1 cellular context compared by ENCODE assay signal in genomic region chr9:91898451-91899433, GRCh38.
A peak's percentile ranks its signal among the peaks of the same experiment; 100 is the strongest.
TF ChIP-seq lines count a peak whose summit lies in the region.

No MANE protein-coding gene starts in this region.

TF ChIP-seq in HEK293, 187 proteins besides CTCF, POLR2A, EP300 and RAD21 (continued from another document and continues in another):
- TF ChIP-seq, protein P1, sequence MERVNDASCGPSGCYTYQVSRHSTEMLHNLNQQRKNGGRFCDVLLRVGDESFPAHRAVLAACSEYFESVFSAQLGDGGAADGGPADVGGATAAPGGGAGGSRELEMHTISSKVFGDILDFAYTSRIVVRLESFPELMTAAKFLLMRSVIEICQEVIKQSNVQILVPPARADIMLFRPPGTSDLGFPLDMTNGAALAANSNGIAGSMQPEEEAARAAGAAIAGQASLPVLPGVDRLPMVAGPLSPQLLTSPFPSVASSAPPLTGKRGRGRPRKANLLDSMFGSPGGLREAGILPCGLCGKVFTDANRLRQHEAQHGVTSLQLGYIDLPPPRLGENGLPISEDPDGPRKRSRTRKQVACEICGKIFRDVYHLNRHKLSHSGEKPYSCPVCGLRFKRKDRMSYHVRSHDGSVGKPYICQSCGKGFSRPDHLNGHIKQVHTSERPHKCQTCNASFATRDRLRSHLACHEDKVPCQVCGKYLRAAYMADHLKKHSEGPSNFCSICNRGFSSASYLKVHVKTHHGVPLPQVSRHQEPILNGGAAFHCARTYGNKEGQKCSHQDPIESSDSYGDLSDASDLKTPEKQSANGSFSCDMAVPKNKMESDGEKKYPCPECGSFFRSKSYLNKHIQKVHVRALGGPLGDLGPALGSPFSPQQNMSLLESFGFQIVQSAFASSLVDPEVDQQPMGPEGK (tag by site-specific recombination; IDR thresholded peaks at IDR 0.05): no peak
- TF ChIP-seq ZNF514 (tag by site-specific recombination; IDR thresholded peaks at IDR 0.05) (no peak), ZNF623 (tag by site-specific recombination; IDR thresholded peaks at IDR 0.05) (no peak), ZNF433 (tag by site-specific recombination; IDR thresholded peaks at IDR 0.05; ENCODE audit: low read depth) (no peak), ZNF2 (tag by site-specific recombination; IDR thresholded peaks at IDR 0.05) (no peak), ZNF239 (tag by site-specific recombination; IDR thresholded peaks at IDR 0.05) (no peak), ZNF621 (tag by site-specific recombination; IDR thresholded peaks at IDR 0.05) (no peak), ATF2 (tag by site-specific recombination; IDR thresholded peaks at IDR 0.05; ENCODE audit: low read depth) (no peak), RBAK (tag by site-specific recombination; IDR thresholded peaks at IDR 0.05) (no peak), SP7 (tag by site-specific recombination; IDR thresholded peaks at IDR 0.05) (0 out of 2 replicates have a peak, but pooled peaks have one; percentile 29), ZSCAN5A (tag by site-specific recombination; IDR thresholded peaks at IDR 0.05) (no peak), FEZF1 (tag by site-specific recombination; IDR thresholded peaks at IDR 0.05) (peak; percentile 95), ZNF518A (tag by site-specific recombination; conservative IDR thresholded peaks at IDR 0.05; ENCODE audit: low read depth) (no peak), KLF16 (tag by site-specific recombination; IDR thresholded peaks at IDR 0.05) (peak; percentile 39; the same call in 1 of the 2 replicates), ZNF391 (tag by site-specific recombination; IDR thresholded peaks at IDR 0.05; ENCODE audit: borderline replicate concordance, low read depth) (no peak), ZNF292 (tag by site-specific recombination; IDR thresholded peaks at IDR 0.05; ENCODE audit: borderline replicate concordance, low read depth) (no peak), GLIS2 (tag by site-specific recombination; IDR thresholded peaks at IDR 0.05) (peak; percentile 23; the same call in 1 of the 2 replicates), ZNF248 (tag by site-specific recombination; IDR thresholded peaks at IDR 0.05) (no peak), KLF17 (tag by site-specific recombination; IDR thresholded peaks at IDR 0.05) (no peak), ZNF654 (tag by site-specific recombination; IDR thresholded peaks at IDR 0.05; ENCODE audit: low read depth) (no peak), IKZF3 (tag by site-specific recombination; IDR thresholded peaks at IDR 0.05) (no peak), ZNF19 (tag by site-specific recombination; IDR thresholded peaks at IDR 0.05; ENCODE audit: low read depth) (no peak), ZNF146 (tag by site-specific recombination; IDR thresholded peaks at IDR 0.05) (no peak), GLIS1 (tag by site-specific recombination; IDR thresholded peaks at IDR 0.05) (peak; percentile 27; the same call in 1 of the 2 replicates), SCRT2 (tag by site-specific recombination; IDR thresholded peaks at IDR 0.05) (0 out of 2 replicates have a peak, but pooled peaks have one; percentile 21), ZSCAN16 (tag by site-specific recombination; IDR thresholded peaks at IDR 0.05) (no peak), ZBTB26 (tag by site-specific recombination; optimal IDR thresholded peaks at IDR 0.05) (no peak), ZNF366 (tag by site-specific recombination; conservative IDR thresholded peaks at IDR 0.05) (no peak), ZSCAN30 (tag by site-specific recombination; IDR thresholded peaks at IDR 0.05) (0 out of 2 replicates have a peak, but pooled peaks have one; percentile 24), SP3 (tag by site-specific recombination; IDR thresholded peaks at IDR 0.05) (no peak), ZBTB8A (tag by site-specific recombination; IDR thresholded peaks at IDR 0.05) (no peak), ZNF704 (tag by site-specific recombination; IDR thresholded peaks at IDR 0.05) (no peak), ZNF510 (tag by site-specific recombination; IDR thresholded peaks at IDR 0.05; ENCODE audit: insufficient replicate concordance) (no peak)
- TF ChIP-seq, protein P2, sequence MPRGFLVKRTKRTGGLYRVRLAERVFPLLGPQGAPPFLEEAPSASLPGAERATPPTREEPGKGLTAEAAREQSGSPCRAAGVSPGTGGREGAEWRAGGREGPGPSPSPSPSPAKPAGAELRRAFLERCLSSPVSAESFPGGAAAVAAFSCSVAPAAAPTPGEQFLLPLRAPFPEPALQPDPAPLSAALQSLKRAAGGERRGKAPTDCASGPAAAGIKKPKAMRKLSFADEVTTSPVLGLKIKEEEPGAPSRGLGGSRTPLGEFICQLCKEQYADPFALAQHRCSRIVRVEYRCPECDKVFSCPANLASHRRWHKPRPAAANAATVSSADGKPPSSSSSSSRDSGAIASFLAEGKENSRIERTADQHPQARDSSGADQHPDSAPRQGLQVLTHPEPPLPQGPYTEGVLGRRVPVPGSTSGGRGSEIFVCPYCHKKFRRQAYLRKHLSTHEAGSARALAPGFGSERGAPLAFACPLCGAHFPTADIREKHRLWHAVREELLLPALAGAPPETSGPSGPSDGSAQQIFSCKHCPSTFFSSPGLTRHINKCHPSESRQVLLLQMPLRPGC (tag by site-specific recombination; IDR thresholded peaks at IDR 0.05): no peak
- TF ChIP-seq, protein P3, sequence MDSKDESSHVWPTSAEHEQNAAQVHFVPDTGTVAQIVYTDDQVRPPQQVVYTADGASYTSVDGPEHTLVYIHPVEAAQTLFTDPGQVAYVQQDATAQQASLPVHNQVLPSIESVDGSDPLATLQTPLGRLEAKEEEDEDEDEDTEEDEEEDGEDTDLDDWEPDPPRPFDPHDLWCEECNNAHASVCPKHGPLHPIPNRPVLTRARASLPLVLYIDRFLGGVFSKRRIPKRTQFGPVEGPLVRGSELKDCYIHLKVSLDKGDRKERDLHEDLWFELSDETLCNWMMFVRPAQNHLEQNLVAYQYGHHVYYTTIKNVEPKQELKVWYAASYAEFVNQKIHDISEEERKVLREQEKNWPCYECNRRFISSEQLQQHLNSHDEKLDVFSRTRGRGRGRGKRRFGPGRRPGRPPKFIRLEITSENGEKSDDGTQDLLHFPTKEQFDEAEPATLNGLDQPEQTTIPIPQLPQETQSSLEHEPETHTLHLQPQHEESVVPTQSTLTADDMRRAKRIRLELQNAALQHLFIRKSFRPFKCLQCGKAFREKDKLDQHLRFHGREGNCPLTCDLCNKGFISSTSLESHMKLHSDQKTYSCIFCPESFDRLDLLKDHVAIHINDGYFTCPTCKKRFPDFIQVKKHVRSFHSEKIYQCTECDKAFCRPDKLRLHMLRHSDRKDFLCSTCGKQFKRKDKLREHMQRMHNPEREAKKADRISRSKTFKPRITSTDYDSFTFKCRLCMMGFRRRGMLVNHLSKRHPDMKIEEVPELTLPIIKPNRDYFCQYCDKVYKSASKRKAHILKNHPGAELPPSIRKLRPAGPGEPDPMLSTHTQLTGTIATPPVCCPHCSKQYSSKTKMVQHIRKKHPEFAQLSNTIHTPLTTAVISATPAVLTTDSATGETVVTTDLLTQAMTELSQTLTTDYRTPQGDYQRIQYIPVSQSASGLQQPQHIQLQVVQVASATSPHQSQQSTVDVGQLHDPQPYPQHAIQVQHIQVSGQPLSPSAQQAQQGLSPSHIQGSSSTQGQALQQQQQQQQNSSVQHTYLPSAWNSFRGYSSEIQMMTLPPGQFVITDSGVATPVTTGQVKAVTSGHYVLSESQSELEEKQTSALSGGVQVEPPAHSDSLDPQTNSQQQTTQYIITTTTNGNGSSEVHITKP (tag by site-specific recombination; IDR thresholded peaks at IDR 0.05): no peak
- TF ChIP-seq, protein P4, sequence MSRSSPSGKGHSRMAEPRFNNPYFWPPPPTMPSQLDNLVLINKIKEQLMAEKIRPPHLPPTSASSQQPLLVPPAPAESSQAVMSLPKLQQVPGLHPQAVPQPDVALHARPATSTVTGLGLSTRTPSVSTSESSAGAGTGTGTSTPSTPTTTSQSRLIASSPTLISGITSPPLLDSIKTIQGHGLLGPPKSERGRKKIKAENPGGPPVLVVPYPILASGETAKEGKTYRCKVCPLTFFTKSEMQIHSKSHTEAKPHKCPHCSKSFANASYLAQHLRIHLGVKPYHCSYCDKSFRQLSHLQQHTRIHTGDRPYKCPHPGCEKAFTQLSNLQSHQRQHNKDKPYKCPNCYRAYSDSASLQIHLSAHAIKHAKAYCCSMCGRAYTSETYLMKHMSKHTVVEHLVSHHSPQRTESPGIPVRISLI (tag by site-specific recombination; IDR thresholded peaks at IDR 0.05): no peak
